11 cellular contexts compared by ENCODE assay signal in genomic region chr4:119525005-119525749, GRCh38.
DNase-seq lines count a peak whose midpoint lies in the region; ATAC-seq and TF ChIP-seq lines count a peak whose summit lies in the region.
"Had no signal": no experiment of that assay in that cellular context is flagged by ENCODE, and none has a peak within 500 bp of the region (broad histone marks: within the 10 kb centered on the region; RNA-seq: fewer than 3 reads in every experiment).

No MANE protein-coding gene starts in this region.

- in situ Hi-C loops in astrocyte of the cerebellum (cut with HindIII; ENCODE audit: low sequenced_read_pairs) = no loop called here

- no peaks in the 10 kb centered on the region for H3K27me3 ChIP-seq in thoracic aorta (replicated peaks; ENCODE audit: insufficient read depth)

- DNase-seq in HFF-Myc (ENCODE audit: extremely low read depth, low read depth) (peak; percentile 78), astrocyte of the cerebellum (ENCODE audit: low read depth) (peak; percentile 41), hepatic stellate cell (ENCODE audit: low spot score) (peak; percentile 31), thoracic aorta (ENCODE audit: low spot score) (no peak), head of caudate nucleus (no peak)
- DNase-seq: GOT3, NCI-H1048, occipital lobe, T-helper 2 cell had no signal

- intact Hi-C loops in head of caudate nucleus (cut with DNase I) = no loop called here

- TF ChIP-seq CTCF in HFF-Myc (IDR thresholded peaks at IDR 0.05; ENCODE audit: low read depth, low read length, missing control alignments) (no peak), astrocyte of the cerebellum (IDR thresholded peaks at IDR 0.05; ENCODE audit: low read depth, low read length, missing control alignments) (no peak), thoracic aorta (IDR thresholded peaks at IDR 0.05) (no peak)

- H3K36me3 ChIP-seq in thoracic aorta = peaks cover 9% of the 10 kb centered on the region

- no peaks in the 10 kb centered on the region for H3K9me3 ChIP-seq in thoracic aorta

- peaks cover 13 to 38% of the 10 kb centered on the region in 2 donors for H3K4me1 ChIP-seq in thoracic aorta (ENCODE audit: control insufficient read depth in 1 of 2, low read depth in 2 of 2)

- ATAC-seq in thoracic aorta (ENCODE audit: insufficient number of reproducible peaks, low FRiP score, low read depth) (peak; percentile 81), GM19328 (IDR thresholded peaks at IDR 0.05; ENCODE audit: unreplicated experiment) (no peak), HG03457 (IDR thresholded peaks at IDR 0.05; ENCODE audit: unreplicated experiment) (no peak)

- no peak overlapping the region for H3K4me3 ChIP-seq in HFF-Myc (replicated peaks; ENCODE audit: low read depth, low read length)
- no peak overlapping the region for H3K4me3 ChIP-seq in astrocyte of the cerebellum (ENCODE audit: low read depth, low read length)
- H3K4me3 ChIP-seq in thoracic aorta = no peak overlapping the region

- H3K27ac ChIP-seq in thoracic aorta = peak overlapping the region; percentile 64 to 78

Comparison
In these comparisons a context has a peak if more than half of its experiments do, and no peak if none do; other contexts are left out.
1. DNase-seq: peak in HFF-Myc (single experiment), astrocyte of the cerebellum (single experiment) and hepatic stellate cell (single experiment); none in thoracic aorta (single experiment) and head of caudate nucleus (0 of 42).